In genomic region chr9:101326035-101326434, GRCh38 we compare ENCODE assay signal across 17 cellular contexts. TPM values are rescaled to one million over a fixed set of nuclear protein-coding genes. Genes with fewer than 3 reads are reported as not detected.
DNase-seq lines count a peak whose midpoint lies in the region; ATAC-seq, FAIRE-seq and TF ChIP-seq lines count a peak whose summit lies in the region.
"Had no signal": no experiment of that assay in that cellular context is flagged by ENCODE, and none has a peak within 500 bp of the region (broad histone marks: within the 10 kb centered on the region; RNA-seq: fewer than 3 reads in every experiment).

No MANE protein-coding gene starts in this region.

- peak overlapping the region; percentile 79 for H3K27ac Mint-ChIP-seq in GM23338
- no peak overlapping the region for H3K27ac Mint-ChIP-seq in CD8-positive, alpha-beta memory T cell
- H3K27ac Mint-ChIP-seq: B cell; CD4-positive, alpha-beta T cell had no signal

- no peak overlapping the region for H3K4me3 Mint-ChIP-seq in GM23338
- no peak overlapping the region for H3K4me3 Mint-ChIP-seq in CD8-positive, alpha-beta memory T cell
- H3K4me3 Mint-ChIP-seq: B cell; CD4-positive, alpha-beta T cell had no signal

- no peaks in the 10 kb centered on the region for H3K79me2 ChIP-seq in GM23338 (replicated peaks; ENCODE audit: insufficient read depth)

- no peak for FAIRE-seq in pancreas (lab: Jason Lieb, UNC)

- H3K27ac ChIP-seq in GM23338 (ENCODE audit: low read depth) (peak overlapping the region; percentile 65), VCaP (peak overlapping the region; percentile 32), pancreas (peak overlapping the region in 3 of 4 donors; percentile 69 to 84 (median 79)), brain microvascular endothelial cell (no peak overlapping the region), prostate gland (no peak overlapping the region)
- H3K27ac ChIP-seq in CD8-positive, alpha-beta memory T cell (ENCODE audit: low read depth, low read length) = no peak overlapping the region

- peaks cover 8% of the 10 kb centered on the region for H3K9me3 Mint-ChIP-seq in GM23338
- peaks cover 0 to 8% (median 4%) of the 10 kb centered on the region in 5 donors for H3K9me3 Mint-ChIP-seq in CD8-positive, alpha-beta memory T cell

- peaks cover 2% of the 10 kb centered on the region for H3K27me3 Mint-ChIP-seq in GM23338 (ENCODE audit: insufficient read depth, low read depth, poor library complexity)
- peaks cover 7 to 24% of the 10 kb centered on the region in 2 donors for H3K27me3 Mint-ChIP-seq in CD8-positive, alpha-beta memory T cell

- DNase-seq in GM23338 (ENCODE audit: low spot score) (no peak), left colon (no peak), pancreas (no peak), brain microvascular endothelial cell (no peak), prostate gland (ENCODE audit: low spot score) (no peak)
- DNase-seq in CD8-positive, alpha-beta memory T cell = no peak
- DNase-seq: CD4-positive, alpha-beta T cell; KG1; NCI-H1048; NCI-H1694; NCI-H446 treated with DMSO at 0.1 percent for 48 hours; PC-3 had no signal

- H3K36me3 ChIP-seq in GM23338 (ENCODE audit: insufficient read depth) = no peaks in the 10 kb centered on the region
- no peaks in the 10 kb centered on the region for H3K36me3 ChIP-seq in pancreas
- H3K36me3 ChIP-seq in CD8-positive, alpha-beta memory T cell (ENCODE audit: insufficient read depth, low read length) = no peaks in the 10 kb centered on the region
- no peaks in the 10 kb centered on the region for H3K36me3 ChIP-seq in brain microvascular endothelial cell (replicated peaks)
- no peaks in the 10 kb centered on the region for H3K36me3 ChIP-seq in prostate gland

- intact Hi-C loops in left colon (cut with DNase I, micrococcal nuclease) = no loop called here
- intact Hi-C loops in pancreas (cut with DNase I) = no loop called here
- intact Hi-C loops in prostate gland (cut with DNase I) = no loop called here

- H2AFZ ChIP-seq in GM23338 = peak overlapping the region; percentile 34; the same call in 1 of the 2 replicates

- WGBS in pancreas, 2 donors = 35 to 41% methylated on average over 1 of the region's 1 CpG
- WGBS in prostate gland = 50% methylated on average over 1 of the region's 1 CpG

- H3K4me1 ChIP-seq in GM23338 (ENCODE audit: insufficient read depth) (peaks cover 10% of the 10 kb centered on the region; the same call in 1 of the 2 replicates), pancreas (peaks cover 10 to 30% (median 28%) of the 10 kb centered on the region in 3 donors), prostate gland (replicated peaks) (no peaks in the 10 kb centered on the region)
- no peaks in the 10 kb centered on the region for H3K4me1 ChIP-seq in CD8-positive, alpha-beta memory T cell (ENCODE audit: insufficient read depth, low read length)

- ATAC-seq in GM23338 (peak; percentile 32; the same call in 2 of the 3 replicates), left colon (peak; percentile 15), pancreas (peak; percentile 17 to 32 (median 26))
- ATAC-seq: HCT116, PC-3 had no signal

- TF ChIP-seq CTCF in GM23338 (conservative IDR thresholded peaks at IDR 0.05; ENCODE audit: low read depth in 2 of 2) (no peak), VCaP (conservative IDR thresholded peaks at IDR 0.05) (no peak), pancreas (IDR thresholded peaks at IDR 0.05) (no peak), brain microvascular endothelial cell (IDR thresholded peaks at IDR 0.05; ENCODE audit: low read depth, low read length, missing control alignments) (no peak), prostate gland (IDR thresholded peaks at IDR 0.05) (no peak)

- H3F3A ChIP-seq in GM23338 (replicated peaks; ENCODE audit: low read depth) = no peaks in the 10 kb centered on the region

- TF ChIP-seq POLR2A in prostate gland (IDR thresholded peaks at IDR 0.05) = no peak

- H3K9me2 ChIP-seq in GM23338 (ENCODE audit: insufficient read depth) = no peaks in the 10 kb centered on the region

- peak overlapping the region; percentile 60; the same call in 1 of the 2 replicates for H3K4me2 ChIP-seq in GM23338

- H3K4me3 ChIP-seq in GM23338 = no peak overlapping the region
- no peak overlapping the region for H3K4me3 ChIP-seq in pancreas
- H3K4me3 ChIP-seq in CD8-positive, alpha-beta memory T cell (ENCODE audit: low read length) = no peak overlapping the region
- no peak overlapping the region for H3K4me3 ChIP-seq in brain microvascular endothelial cell (ENCODE audit: low read depth, low read length)
- no peak overlapping the region for H3K4me3 ChIP-seq in prostate gland

- H4K20me1 ChIP-seq in GM23338 (replicated peaks; ENCODE audit: insufficient read depth) = no peaks in the 10 kb centered on the region

- POLR2A ChIA-PET in CD8-positive, alpha-beta memory T cell (lab: Charles Lee) = no interaction called here

- H3K27me3 ChIP-seq in GM23338 (ENCODE audit: insufficient read depth) (no peaks in the 10 kb centered on the region), pancreas (no peaks in the 10 kb centered on the region), brain microvascular endothelial cell (replicated peaks) (no peaks in the 10 kb centered on the region), prostate gland (replicated peaks; ENCODE audit: insufficient read depth) (no peaks in the 10 kb centered on the region)
- H3K27me3 ChIP-seq in CD8-positive, alpha-beta memory T cell (ENCODE audit: insufficient read depth, low read length, poor library complexity, severe bottlenecking) = no peaks in the 10 kb centered on the region

- CTCF ChIA-PET in CD8-positive, alpha-beta memory T cell (lab: Charles Lee) = no interaction called here

- in situ Hi-C loops in brain microvascular endothelial cell (cut with HindIII; ENCODE audit: low pct_ligation_motif_present, low sequenced_read_pairs) = no loop called here

- peaks cover 19% of the 10 kb centered on the region for H3K4me1 Mint-ChIP-seq in GM23338
- H3K4me1 Mint-ChIP-seq in CD8-positive, alpha-beta memory T cell = no peaks in the 10 kb centered on the region
- H3K4me1 Mint-ChIP-seq: B cell had no signal

- H3K36me3 Mint-ChIP-seq in GM23338 (ENCODE audit: low read depth) = peaks cover 7% of the 10 kb centered on the region; the same call in 2 of the 3 replicates
- no peaks in the 10 kb centered on the region for H3K36me3 Mint-ChIP-seq in CD8-positive, alpha-beta memory T cell

- H3K9me3 ChIP-seq in pancreas (no peaks in the 10 kb centered on the region), prostate gland (no peaks in the 10 kb centered on the region)
- no peaks in the 10 kb centered on the region for H3K9me3 ChIP-seq in CD8-positive, alpha-beta memory T cell (ENCODE audit: low read length)

TF ChIP-seq in GM23338, 12 proteins besides CTCF, POLR2A, EP300 and RAD21 (continues in another document):
- TF ChIP-seq EZH2phosphoT487 (IDR thresholded peaks at IDR 0.05; ENCODE audit: unreplicated experiment) (no peak), STAT1 (IDR thresholded peaks at IDR 0.05; ENCODE audit: unreplicated experiment) (no peak), ZNF331 (CRISPR knock-in tag; IDR thresholded peaks at IDR 0.05; ENCODE audit: low read depth) (no peak), EZH2 (IDR thresholded peaks at IDR 0.05; ENCODE audit: low read depth, unreplicated experiment) (no peak), ETS1 (IDR thresholded peaks at IDR 0.05) (no peak), POLR2AphosphoS5 (IDR thresholded peaks at IDR 0.05; ENCODE audit: low read depth) (no peak), CREB1 (CRISPR knock-in tag; IDR thresholded peaks at IDR 0.05; ENCODE audit: low read depth) (no peak), ZNF114 (CRISPR knock-in tag; IDR thresholded peaks at IDR 0.05) (no peak), NANOG (IDR thresholded peaks at IDR 0.05; ENCODE audit: borderline replicate concordance) (no peak)

RNA-seq across cellular contexts. Expression of gene BAAT, which starts 58.8 kb away (rescaled TPM):
- total RNA-seq in GM23338 (2014; rRNA removed; shearing (Covaris generic)) = 0.14 and 0.58 TPM in 2 replicates
- polyA plus RNA-seq in GM23338 (2016; fragmentation: Nextera tagmentation; extraction: Ambion mirVana) (0.08 and 0.12 TPM in 2 replicates), pancreas (1 to 10 TPM; 1.4 to 2.0 TPM)
- total RNA-seq in left colon (not detected), pancreas (10 to 100 TPM in 1 of 6 donors, 1 to 10 TPM in 4, under 1 TPM in 1; 0.43 to 13.9 (median 1.5) TPM), prostate gland (not detected)
- total RNA-seq in CD8-positive, alpha-beta memory T cell = not detected
- 0.12 TPM for polyA plus RNA-seq in CD8-positive, alpha-beta memory T cell
- total RNA-seq: B cell; CD4-positive, alpha-beta T cell; G401 had no signal
- polyA plus RNA-seq: AG04450 had no signal

Comparison
In these comparisons a context has a peak if more than half of its experiments do, and no peak if none do; other contexts are left out.
1. H3K27ac ChIP-seq: peak in GM23338 (single experiment), VCaP (single experiment) and pancreas (3 of 4); none in CD8-positive, alpha-beta memory T cell (single experiment), brain microvascular endothelial cell (single experiment) and prostate gland (0 of 2).
2. Peak in every context shown above with its lines, with median percentiles within 50 percentile points of each other: ATAC-seq.